ENCODE assay signal across 17 cellular contexts in the genomic region with DNA sequence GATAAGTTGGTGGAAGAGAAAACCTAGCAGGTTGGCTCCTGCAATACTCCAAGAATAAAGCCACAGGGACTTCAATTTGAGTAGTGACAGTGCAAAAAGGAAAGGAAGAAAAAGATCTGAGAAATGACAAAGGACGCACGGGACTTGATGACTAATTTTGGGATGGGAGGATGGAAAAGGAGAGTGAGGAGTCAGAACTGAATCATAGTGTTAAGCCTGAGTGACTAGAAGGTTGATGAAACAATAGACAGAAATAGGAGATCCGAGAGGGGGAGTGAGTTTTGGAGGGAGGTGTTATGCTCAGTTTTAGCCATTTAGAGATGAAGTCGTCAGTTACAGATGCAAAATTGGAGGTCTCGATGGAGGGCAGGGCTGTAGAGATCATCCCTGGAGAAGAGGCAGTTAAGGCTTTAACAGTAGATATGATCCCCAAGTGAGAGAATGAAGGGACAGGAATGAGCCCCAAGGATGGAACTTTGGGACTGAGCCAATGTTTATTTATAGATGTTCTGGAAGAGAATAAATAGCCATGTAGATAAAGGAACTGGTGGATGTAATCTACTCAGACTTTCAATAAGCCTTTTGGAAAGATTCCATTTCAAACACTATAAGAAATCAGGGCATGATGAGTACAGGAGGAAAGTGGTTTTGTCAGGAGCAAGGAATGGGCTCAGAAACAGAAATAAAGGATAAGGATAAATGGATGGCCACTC.
DNase-seq lines count a peak whose midpoint lies in the region; ATAC-seq and TF ChIP-seq lines count a peak whose summit lies in the region.
"Had no signal": no experiment of that assay in that cellular context is flagged by ENCODE, and none has a peak within 500 bp of the region (broad histone marks: within the 10 kb centered on the region; RNA-seq: fewer than 3 reads in every experiment).

No MANE protein-coding gene starts in this region.

- H3K4me3 ChIP-seq in Panc1 (ENCODE audit: low read depth in 2 of 2, low read length in 2 of 2), result no peak overlapping the region
- no peak overlapping the region for H3K4me3 ChIP-seq in epithelial cell of proximal tubule (ENCODE audit: low read depth, low read length)
- H3K4me3 ChIP-seq: esophagus squamous epithelium, mucosa of descending colon, suprapubic skin had no signal

- H3K27me3 ChIP-seq in Panc1 (ENCODE audit: control insufficient read depth, insufficient read depth, low read length), result peaks cover 5% of the 10 kb centered on the region

- BruUV-seq in Panc1 (replicated peaks; lab: Mats Ljungman, UMichigan), result no TSS peak

- no peak for ATAC-seq in Panc1
- no peak for ATAC-seq in HG03045 (IDR thresholded peaks at IDR 0.05; ENCODE audit: unreplicated experiment)
- ATAC-seq: activated CD4-positive, alpha-beta T cell treated with anti-CD3 and anti-CD28 coated beads for 36 hours; mucosa of descending colon had no signal

- in situ Hi-C loops in Panc1 (cut with HindIII; ENCODE audit: low pct_unique_long_range_greater_than_20kb, low sequenced_read_pairs), result no loop called here

- TF ChIP-seq CTCF in Panc1 (IDR thresholded peaks at IDR 0.05) (no peak), epithelial cell of proximal tubule (conservative IDR thresholded peaks at IDR 0.05; ENCODE audit: low read depth, low read length) (no peak)

- no peaks in the 10 kb centered on the region for H3K36me3 ChIP-seq in Panc1 (ENCODE audit: control insufficient read depth, insufficient read depth, low read length)
- H3K36me3 ChIP-seq: esophagus squamous epithelium, suprapubic skin had no signal

- no peak overlapping the region for H3K27ac ChIP-seq in Panc1 (ENCODE audit: low read length)
- H3K27ac ChIP-seq: esophagus squamous epithelium, suprapubic skin had no signal

- POLR2A ChIA-PET in Panc1 (lab: Charles Lee), result no interaction called here

- intact Hi-C loops in Panc1 (cut with micrococcal nuclease; ENCODE audit: unreplicated experiment), result no loop called here

- H3K9me3 ChIP-seq in Panc1 (ENCODE audit: control insufficient read depth, insufficient read depth, low read depth, low read length), result no peaks in the 10 kb centered on the region
- H3K9me3 ChIP-seq: esophagus squamous epithelium, mucosa of descending colon, suprapubic skin had no signal

- no peaks in the 10 kb centered on the region for H3K4me1 ChIP-seq in Panc1 (ENCODE audit: control insufficient read depth, insufficient read depth, low read length)
- H3K4me1 ChIP-seq: esophagus squamous epithelium, suprapubic skin had no signal

- CTCF ChIA-PET in Panc1 (lab: Charles Lee), result no interaction called here

- DNase-seq in AG20443 (ENCODE audit: low spot score) (peak; percentile 33), Panc1 (ENCODE audit: low read depth, low spot score) (peak; percentile 22), epithelial cell of proximal tubule (ENCODE audit: low read depth) (peak; percentile 62), iris pigment epithelial cell (ENCODE audit: low read depth) (peak; percentile 14), NCI-H2107 (lab: John Stamatoyannopoulos, UW) (no peak), epidermal melanocyte (ENCODE audit: insufficient read length, low spot score) (no peak)
- no peak for DNase-seq in activated naive CD4-positive, alpha-beta T cell treated with anti-CD3 and anti-CD28 coated beads, Interleukin-2, amount 50 U/mL, for 16 hours
- DNase-seq: activated CD4-positive, alpha-beta T cell treated with anti-CD3 and anti-CD28 coated beads for 36 hours; activated naive CD8-positive, alpha-beta T cell treated with anti-CD3 and anti-CD28 coated beads, Interleukin-2, amount 10 ng/mL, durations not matched to agents 7 days and 5 days; esophagus squamous epithelium; KG1; mucosa of descending colon; NCI-H1417 treated with DMSO at 0.1 percent for 48 hours; NCI-H524; RPMI8226 had no signal

Comparison
In these comparisons a context has a peak if more than half of its experiments do, and no peak if none do; other contexts are left out.
1. DNase-seq: peak in AG20443 (single experiment), Panc1 (single experiment), epithelial cell of proximal tubule (single experiment) and iris pigment epithelial cell (single experiment); none in NCI-H2107 (single experiment), epidermal melanocyte (single experiment) and activated naive CD4-positive, alpha-beta T cell treated with anti-CD3 and anti-CD28 coated beads, Interleukin-2, amount 50 U/mL, for 16 hours (single experiment).